26 cellular contexts compared by ENCODE assay signal in genomic region chr6:46329568-46329967, GRCh38.
DNase-seq lines count a peak whose midpoint lies in the region; ATAC-seq and TF ChIP-seq lines count a peak whose summit lies in the region.
"Had no signal": no experiment of that assay in that cellular context is flagged by ENCODE, and none has a peak within 500 bp of the region (broad histone marks: within the 10 kb centered on the region; RNA-seq: fewer than 3 reads in every experiment).

No MANE protein-coding gene starts in this region.

- intact Hi-C loops in activated T-helper 1 cell treated with anti-CD3 and anti-CD28 coated beads, Interleukin-12 subunit alpha, Interleukin-12 subunit beta, Interleukin-2, Interleukin-4 antibody, amounts not matched to agents 30 ng/mL and 10 ng/mL and 1 ng/mL, durations not matched to agents 14 hours and 24 hours and 36 hours (cut with micrococcal nuclease), result no loop called here

- H3K27ac ChIP-seq in caudate nucleus (ENCODE audit: low read depth, low read length), result no peak overlapping the region
- H3K27ac ChIP-seq: suprapubic skin, vagina had no signal

- no peak overlapping the region for H3K27ac Mint-ChIP-seq in activated T-helper 1 cell treated with anti-CD3 and anti-CD28 coated beads, Interleukin-12 subunit alpha, Interleukin-12 subunit beta, Interleukin-2, Interleukin-4 antibody, amounts not matched to agents 30 ng/mL and 10 ng/mL and 1 ng/mL, durations not matched to agents 14 hours and 24 hours and 36 hours
- H3K27ac Mint-ChIP-seq: activated naive CD8-positive, alpha-beta T cell; CD4-positive, alpha-beta T cell; HFFc6; immature natural killer cell; nephron progenitor cell had no signal

- no peaks in the 10 kb centered on the region for H3K9me3 Mint-ChIP-seq in activated T-helper 1 cell treated with anti-CD3 and anti-CD28 coated beads, Interleukin-12 subunit alpha, Interleukin-12 subunit beta, Interleukin-2, Interleukin-4 antibody, amounts not matched to agents 30 ng/mL and 10 ng/mL and 1 ng/mL, durations not matched to agents 14 hours and 24 hours and 36 hours
- H3K9me3 Mint-ChIP-seq: CD4-positive, alpha-beta T cell; nephron progenitor cell had no signal

- H3K4me3 Mint-ChIP-seq in activated T-helper 1 cell treated with anti-CD3 and anti-CD28 coated beads, Interleukin-12 subunit alpha, Interleukin-12 subunit beta, Interleukin-2, Interleukin-4 antibody, amounts not matched to agents 30 ng/mL and 10 ng/mL and 1 ng/mL, durations not matched to agents 14 hours and 24 hours and 36 hours, result no peak overlapping the region
- H3K4me3 Mint-ChIP-seq: activated naive CD8-positive, alpha-beta T cell; CD4-positive, alpha-beta T cell; HFFc6; immature natural killer cell; nephron progenitor cell had no signal

- peaks cover 13% of the 10 kb centered on the region for H3K4me1 Mint-ChIP-seq in activated T-helper 1 cell treated with anti-CD3 and anti-CD28 coated beads, Interleukin-12 subunit alpha, Interleukin-12 subunit beta, Interleukin-2, Interleukin-4 antibody, amounts not matched to agents 30 ng/mL and 10 ng/mL and 1 ng/mL, durations not matched to agents 14 hours and 24 hours and 36 hours (ENCODE audit: low read depth)

- H3K36me3 Mint-ChIP-seq in activated T-helper 1 cell treated with anti-CD3 and anti-CD28 coated beads, Interleukin-12 subunit alpha, Interleukin-12 subunit beta, Interleukin-2, Interleukin-4 antibody, amounts not matched to agents 30 ng/mL and 10 ng/mL and 1 ng/mL, durations not matched to agents 14 hours and 24 hours and 36 hours (ENCODE audit: low read depth), result no peaks in the 10 kb centered on the region
- H3K36me3 Mint-ChIP-seq: activated naive CD8-positive, alpha-beta T cell; immature natural killer cell had no signal

- DNase-seq in AG20443 (ENCODE audit: low spot score) (peak; percentile 39), NCI-H2029 (lab: John Stamatoyannopoulos, UW) (peak; percentile 67), choroid plexus epithelial cell (ENCODE audit: low read depth) (peak; percentile 28), left lobe of liver (ENCODE audit: low spot score) (no peak), caudate nucleus (lab: John Stamatoyannopoulos, UW) (no peak)
- DNase-seq in activated T-helper 1 cell treated with anti-CD3 and anti-CD28 coated beads, Interleukin-12 subunit alpha, Interleukin-12 subunit beta, Interleukin-2, Interleukin-4 antibody, amounts not matched to agents 30 ng/mL and 10 ng/mL and 1 ng/mL, durations not matched to agents 14 hours and 24 hours and 36 hours (ENCODE audit: low spot score), result no peak
- DNase-seq: ACHN; activated CD4-positive, alpha-beta T cell treated with anti-CD3 and anti-CD28 coated beads for 1 hour; activated CD8-positive, alpha-beta memory T cell treated with anti-CD3 and anti-CD28 coated beads for 24 hours; activated T-cell treated with anti-CD3 and anti-CD28 coated beads, Interleukin-2, amount 50 U/mL, for 48 hours; CD4-positive, alpha-beta T cell; central memory CD4-positive, alpha-beta T cell; DMS153; head of caudate nucleus; HFFc6; immature natural killer cell; IMR-90; NCI-H187 treated with DMSO at 0.1 percent for 48 hours; NCI-H510A treated with DMSO at 0.1 percent for 48 hours; nephron progenitor cell; stimulated activated CD4-positive, alpha-beta T cell treated with anti-CD3 and anti-CD28 coated beads, Interleukin-12 subunit alpha, Interleukin-12 subunit beta, amount 100 ng/mL, for 4 hours had no signal

- peak; percentile 43 for ATAC-seq in left lobe of liver
- no peak for ATAC-seq in GM18861 (IDR thresholded peaks at IDR 0.05; ENCODE audit: unreplicated experiment)
- no peak for ATAC-seq in GM18519 (IDR thresholded peaks at IDR 0.05; ENCODE audit: low FRiP score, unreplicated experiment)

- no peak for TF ChIP-seq CTCF in choroid plexus epithelial cell (conservative IDR thresholded peaks at IDR 0.05; ENCODE audit: low read depth, low read length)

- no peak overlapping the region for H3K4me3 ChIP-seq in choroid plexus epithelial cell (ENCODE audit: low read depth, low read length)
- H3K4me3 ChIP-seq: suprapubic skin, vagina had no signal

- H3K27me3 Mint-ChIP-seq in activated T-helper 1 cell treated with anti-CD3 and anti-CD28 coated beads, Interleukin-12 subunit alpha, Interleukin-12 subunit beta, Interleukin-2, Interleukin-4 antibody, amounts not matched to agents 30 ng/mL and 10 ng/mL and 1 ng/mL, durations not matched to agents 14 hours and 24 hours and 36 hours (ENCODE audit: insufficient read depth), result peaks cover 5% of the 10 kb centered on the region

Comparison
In these comparisons a context has a peak if more than half of its experiments do, and no peak if none do; other contexts are left out.
1. DNase-seq: peak in AG20443 (single experiment), NCI-H2029 (single experiment) and choroid plexus epithelial cell (single experiment); none in left lobe of liver (single experiment), caudate nucleus (0 of 61) and activated T-helper 1 cell treated with anti-CD3 and anti-CD28 coated beads, Interleukin-12 subunit alpha, Interleukin-12 subunit beta, Interleukin-2, Interleukin-4 antibody, amounts not matched to agents 30 ng/mL and 10 ng/mL and 1 ng/mL, durations not matched to agents 14 hours and 24 hours and 36 hours (single experiment).